ENCODE assay signal across 31 cellular contexts in genomic region chr2:64708834-64709233, GRCh38.
"Had no signal": no experiment of that assay in that cellular context is flagged by ENCODE, and none has a peak within 500 bp of the region (broad histone marks: within the 10 kb centered on the region; RNA-seq: fewer than 3 reads in every experiment).

No MANE protein-coding gene starts in this region.

- H3K4me3 Mint-ChIP-seq: activated CD4-positive, alpha-beta memory T cell treated with anti-CD3 and anti-CD28 coated beads for 36 hours; activated CD8-positive, alpha-beta memory T cell treated with anti-CD3 and anti-CD28 coated beads, Interleukin-2, amount 10 ng/mL, durations not matched to agents 7 days and 5 days; activated CD8-positive, alpha-beta T cell treated with anti-CD3 and anti-CD28 coated beads, Interleukin-2, amount 10 ng/mL, durations not matched to agents 7 days and 5 days; activated naive CD4-positive, alpha-beta T cell treated with anti-CD3 and anti-CD28 coated beads for 36 hours; activated naive CD8-positive, alpha-beta T cell treated with anti-CD3 and anti-CD28 coated beads, Interleukin-2, amount 10 ng/mL, durations not matched to agents 7 days and 5 days; activated T-helper 1 cell treated with anti-CD3 and anti-CD28 coated beads, Interleukin-12 subunit alpha, Interleukin-12 subunit beta, Interleukin-2, Interleukin-4 antibody, amounts not matched to agents 30 ng/mL and 10 ng/mL and 1 ng/mL, durations not matched to agents 14 hours and 24 hours and 36 hours; brain; WTC11 had no signal

- H3K4me1 Mint-ChIP-seq: brain, WTC11 had no signal

- DNase-seq: activated CD4-positive, alpha-beta memory T cell treated with anti-CD3 and anti-CD28 coated beads for 36 hours; activated CD4-positive, alpha-beta T cell treated with anti-CD3 and anti-CD28 coated beads for 1 hour; activated CD4-positive, alpha-beta T cell treated with anti-CD3 and anti-CD28 coated beads for 4 hours; activated CD8-positive, alpha-beta memory T cell treated with anti-CD3 and anti-CD28 coated beads, Interleukin-2, amount 10 ng/mL, durations not matched to agents 7 days and 5 days; activated CD8-positive, alpha-beta memory T cell treated with anti-CD3 and anti-CD28 coated beads, Interleukin-2, amount 50 U/mL, for 4 hours; activated CD8-positive, alpha-beta T cell treated with anti-CD3 and anti-CD28 coated beads, Interleukin-2, amount 10 ng/mL, durations not matched to agents 7 days and 5 days; activated effector memory CD4-positive, alpha-beta T cell treated with anti-CD3 and anti-CD28 coated beads, Interleukin-2, amount 50 U/mL, for 16 hours; activated naive CD4-positive, alpha-beta T cell treated with anti-CD3 and anti-CD28 coated beads for 36 hours; activated naive CD8-positive, alpha-beta T cell treated with anti-CD3 and anti-CD28 coated beads, Interleukin-2, amount 10 ng/mL, durations not matched to agents 7 days and 5 days; activated T-cell treated with anti-CD3 and anti-CD28 coated beads, Interleukin-2, amount 50 U/mL, for 1 hour; activated T-cell treated with anti-CD3 and anti-CD28 coated beads, Interleukin-2, amount 50 U/mL, for 48 hours; central memory CD4-positive, alpha-beta T cell; cerebellar nuclear complex; colonic mucosa; effector CD8-positive, alpha-beta T cell; esophagus squamous epithelium; foreskin fibroblast; head of caudate nucleus; T-helper 2 cell had no signal

- H3K27ac ChIP-seq: ascending aorta, breast epithelium, cardiac muscle cell, colonic mucosa, epithelial cell of prostate, esophagus squamous epithelium had no signal

- H3K4me3 ChIP-seq: ascending aorta, breast epithelium, cardiac muscle cell, colonic mucosa, esophagus squamous epithelium had no signal

- H3K27ac Mint-ChIP-seq: activated CD4-positive, alpha-beta memory T cell treated with anti-CD3 and anti-CD28 coated beads for 36 hours; activated CD8-positive, alpha-beta memory T cell treated with anti-CD3 and anti-CD28 coated beads, Interleukin-2, amount 10 ng/mL, durations not matched to agents 7 days and 5 days; activated CD8-positive, alpha-beta T cell treated with anti-CD3 and anti-CD28 coated beads, Interleukin-2, amount 10 ng/mL, durations not matched to agents 7 days and 5 days; activated naive CD4-positive, alpha-beta T cell treated with anti-CD3 and anti-CD28 coated beads for 36 hours; activated naive CD4-positive, alpha-beta T cell treated with anti-CD3 and anti-CD28 coated beads, Interleukin-2, amount 50 U/mL, for 72 hours; activated naive CD8-positive, alpha-beta T cell treated with anti-CD3 and anti-CD28 coated beads, Interleukin-2, amount 10 ng/mL, durations not matched to agents 7 days and 5 days; activated T-helper 1 cell treated with anti-CD3 and anti-CD28 coated beads, Interleukin-12 subunit alpha, Interleukin-12 subunit beta, Interleukin-2, Interleukin-4 antibody, amounts not matched to agents 30 ng/mL and 10 ng/mL and 1 ng/mL, durations not matched to agents 14 hours and 24 hours and 36 hours; activated T-helper 2 cell treated with anti-CD3 and anti-CD28 coated beads, Interferon-gamma antibody, Interleukin-2, Interleukin-4, amounts not matched to agents 10 μg/mL and 5 μg/mL and 100 μg/mL, durations not matched to agents 14 hours and 24 hours and 36 hours; brain; WTC11 had no signal

- H3K27me3 Mint-ChIP-seq: activated CD4-positive, alpha-beta memory T cell treated with anti-CD3 and anti-CD28 coated beads for 36 hours; activated CD8-positive, alpha-beta memory T cell treated with anti-CD3 and anti-CD28 coated beads, Interleukin-2, amount 10 ng/mL, durations not matched to agents 7 days and 5 days; activated naive CD8-positive, alpha-beta T cell treated with anti-CD3 and anti-CD28 coated beads, Interleukin-2, amount 10 ng/mL, durations not matched to agents 7 days and 5 days; brain had no signal

- H3K9me3 ChIP-seq: ascending aorta, breast epithelium, colonic mucosa, esophagus squamous epithelium had no signal

- H3K36me3 Mint-ChIP-seq: WTC11 had no signal

- H3K4me1 ChIP-seq: ascending aorta, breast epithelium, colonic mucosa had no signal

- H3K27me3 ChIP-seq: ascending aorta, breast epithelium, cardiac muscle cell, colonic mucosa, esophagus squamous epithelium had no signal

- ATAC-seq: activated CD8-positive, alpha-beta memory T cell treated with anti-CD3 and anti-CD28 coated beads, Interleukin-2, amount 10 ng/mL, durations not matched to agents 7 days and 5 days; activated CD8-positive, alpha-beta T cell treated with anti-CD3 and anti-CD28 coated beads, Interleukin-2, amount 10 ng/mL, durations not matched to agents 7 days and 5 days; activated naive CD4-positive, alpha-beta T cell treated with anti-CD3 and anti-CD28 coated beads, Interleukin-2, amount 50 U/mL, for 72 hours; WTC11 had no signal

- H3K36me3 ChIP-seq: ascending aorta, breast epithelium, cardiac muscle cell, colonic mucosa had no signal

- FAIRE-seq: endometrium, endothelial cell of umbilical vein, frontal cortex had no signal
